In genomic region chr7:102834999-102835398, GRCh38 we compare ENCODE assay signal across 9 cellular contexts.
DNase-seq lines count a peak whose midpoint lies in the region; ATAC-seq, FAIRE-seq and TF ChIP-seq lines count a peak whose summit lies in the region.
"Had no signal": no experiment of that assay in that cellular context is flagged by ENCODE, and none has a peak within 500 bp of the region (broad histone marks: within the 10 kb centered on the region; RNA-seq: fewer than 3 reads in every experiment).

No MANE protein-coding gene starts in this region.

- 4% methylated on average over 1 of the region's 1 CpG for WGBS in A549 (ENCODE audit: missing lambda C conversion rate)
- 37% methylated on average over 1 of the region's 1 CpG for WGBS in suprapubic skin

- no peak overlapping the region for H3K4me3 ChIP-seq in A549
- H3K4me3 ChIP-seq in astrocyte of the cerebellum (ENCODE audit: low read depth, low read length), result no peak overlapping the region
- H3K4me3 ChIP-seq in suprapubic skin, result no peak overlapping the region

- in situ Hi-C loops in astrocyte of the cerebellum (cut with HindIII; ENCODE audit: low sequenced_read_pairs), result no loop called here

- POLR2A ChIA-PET in A549 (lab: Yijun Ruan, JAX), result no interaction called here

- H3K9me3 ChIP-seq in A549 (no peaks in the 10 kb centered on the region), suprapubic skin (no peaks in the 10 kb centered on the region)

- ATAC-seq in A549 (peak; percentile 86 to 91), GM19035 (IDR thresholded peaks at IDR 0.05; ENCODE audit: unreplicated experiment) (peak; percentile 97), HG03439 (IDR thresholded peaks at IDR 0.05; ENCODE audit: unreplicated experiment) (peak; percentile 95)
- ATAC-seq in stimulated activated naive B cell treated with anti-CD40 and anti-IgM and Interleukin-4, amounts not matched to agents 10 μg/mL and 1 μg/mL and 100 μg/mL, for 72 hours (replicated peaks), result peak; percentile 74 to 94

- no peak for TF ChIP-seq POLR2A in A549 (IDR thresholded peaks at IDR 0.05; ENCODE audit: low read length)
- TF ChIP-seq POLR2A in suprapubic skin (IDR thresholded peaks at IDR 0.05), result no peak

- peak overlapping the region; percentile 46 for H3K4me2 ChIP-seq in A549

- no peaks in the 10 kb centered on the region for H3K9me3 Mint-ChIP-seq in stimulated activated naive B cell treated with anti-CD40 and anti-IgM and Interleukin-4, amounts not matched to agents 10 μg/mL and 1 μg/mL and 100 μg/mL, for 72 hours

- no peak overlapping the region for H3K27ac Mint-ChIP-seq in stimulated activated naive B cell treated with anti-CD40 and anti-IgM and Interleukin-4, amounts not matched to agents 10 μg/mL and 1 μg/mL and 100 μg/mL, for 72 hours
- H3K27ac Mint-ChIP-seq: activated naive CD8-positive, alpha-beta T cell had no signal

- H3K27me3 ChIP-seq in suprapubic skin, result no peaks in the 10 kb centered on the region

- peaks cover 0 to 5% of the 10 kb centered on the region in 2 donors for H3K4me1 Mint-ChIP-seq in stimulated activated naive B cell treated with anti-CD40 and anti-IgM and Interleukin-4, amounts not matched to agents 10 μg/mL and 1 μg/mL and 100 μg/mL, for 72 hours

- TF ChIP-seq RAD21 in A549 (conservative IDR thresholded peaks at IDR 0.05 in 1 of 2, IDR thresholded peaks at IDR 0.05 in 1 of 2), result no peak

- DNase-seq in A549 (ENCODE audit: low read depth in 1 of 2, low spot score in 1 of 2) (peak; percentile 36 to 55), astrocyte of the cerebellum (ENCODE audit: low read depth) (peak; percentile 72), suprapubic skin (ENCODE audit: low spot score in 2 of 2) (no peak), NCI-H146 treated with DMSO at 0.1 percent for 48 hours (lab: John Stamatoyannopoulos, UW; ENCODE audit: unreplicated experiment) (no peak), NCI-H446 treated with DMSO at 0.1 percent for 48 hours (lab: John Stamatoyannopoulos, UW) (no peak)
- peak; percentile 2 for DNase-seq in stimulated activated naive B cell treated with anti-CD40 and anti-IgM and Interleukin-4, amounts not matched to agents 10 μg/mL and 1 μg/mL and 100 μg/mL, for 72 hours

- CTCF ChIA-PET in A549 (lab: Yijun Ruan, JAX), result interaction anchor here (0.7 to 1.9 kb wide), 2 partner anchors 22 to 227 kb away, joined by 4 to 6 read pairs; no protein-coding TSS in a partner anchor

- no peaks in the 10 kb centered on the region for H3K27me3 Mint-ChIP-seq in stimulated activated naive B cell treated with anti-CD40 and anti-IgM and Interleukin-4, amounts not matched to agents 10 μg/mL and 1 μg/mL and 100 μg/mL, for 72 hours
- H3K27me3 Mint-ChIP-seq: activated naive CD8-positive, alpha-beta T cell had no signal

- peaks cover 8 to 33% of the 10 kb centered on the region in 2 donors for H3K36me3 Mint-ChIP-seq in stimulated activated naive B cell treated with anti-CD40 and anti-IgM and Interleukin-4, amounts not matched to agents 10 μg/mL and 1 μg/mL and 100 μg/mL, for 72 hours

- H3K4me1 ChIP-seq in A549 (peaks cover 32% of the 10 kb centered on the region), suprapubic skin (peaks cover 8% of the 10 kb centered on the region)

- TF ChIP-seq EP300 in A549 (IDR thresholded peaks at IDR 0.05) (no peak), suprapubic skin (IDR thresholded peaks at IDR 0.05) (no peak)

- TF ChIP-seq CTCF in A549 (IDR thresholded peaks at IDR 0.05) (no peak), astrocyte of the cerebellum (IDR thresholded peaks at IDR 0.05; ENCODE audit: low read depth, low read length, missing control alignments) (no peak), suprapubic skin (IDR thresholded peaks at IDR 0.05) (no peak)

- FAIRE-seq in A549 (lab: Jason Lieb, UNC), result peak; percentile 56

- H3K4me3 Mint-ChIP-seq in stimulated activated naive B cell treated with anti-CD40 and anti-IgM and Interleukin-4, amounts not matched to agents 10 μg/mL and 1 μg/mL and 100 μg/mL, for 72 hours, result no peak overlapping the region
- H3K4me3 Mint-ChIP-seq: activated naive CD8-positive, alpha-beta T cell had no signal

- peak overlapping the region in 1 of 2 experiments; percentile 42; a peak in 1 of 6 replicates for H3K27ac ChIP-seq in A549
- H3K27ac ChIP-seq in suprapubic skin, result no peak overlapping the region

- H3K36me3 ChIP-seq in suprapubic skin, result no peaks in the 10 kb centered on the region

TF ChIP-seq in A549, 52 proteins besides CTCF, POLR2A, EP300 and RAD21:
- no peak for TF ChIP-seq HEYL (CRISPR knock-in tag; IDR thresholded peaks at IDR 0.05)
- TF ChIP-seq MAFK (IDR thresholded peaks at IDR 0.05; ENCODE audit: partially characterized antibody), result peak; percentile 97
- TF ChIP-seq CBX2 (IDR thresholded peaks at IDR 0.05; ENCODE audit: borderline replicate concordance, low read depth), result no peak
- TF ChIP-seq PBX3 (IDR thresholded peaks at IDR 0.05), result no peak
- TF ChIP-seq HOXB5 (CRISPR knock-in tag; IDR thresholded peaks at IDR 0.05), result no peak
- TF ChIP-seq HMGXB4 (CRISPR knock-in tag; IDR thresholded peaks at IDR 0.05; ENCODE audit: borderline replicate concordance), result no peak
- 0 out of 2 replicates have a peak, but pooled peaks have one; percentile 40 for TF ChIP-seq JUNB (IDR thresholded peaks at IDR 0.05)
- no peak for TF ChIP-seq SREBF2 (IDR thresholded peaks at IDR 0.05)
- no peak for TF ChIP-seq CHD2 (IDR thresholded peaks at IDR 0.05; ENCODE audit: low read length, partially characterized antibody)
- TF ChIP-seq GATA3 (IDR thresholded peaks at IDR 0.05; ENCODE audit: borderline replicate concordance), result peak; percentile 41; the same call in 1 of the 2 replicates
- no peak for TF ChIP-seq FOXS1 (CRISPR knock-in tag; IDR thresholded peaks at IDR 0.05)
- TF ChIP-seq ESRRA (IDR thresholded peaks at IDR 0.05; ENCODE audit: borderline replicate concordance, low read length), result no peak
- no peak for TF ChIP-seq REST (IDR thresholded peaks at IDR 0.05)
- peak; percentile 47; the same call in 1 of the 2 replicates for TF ChIP-seq FOSL2 (IDR thresholded peaks at IDR 0.05)
- peak; percentile 65 for TF ChIP-seq FOSL2 (CRISPR knock-in tag; IDR thresholded peaks at IDR 0.05)
- TF ChIP-seq KDM1A (IDR thresholded peaks at IDR 0.05; ENCODE audit: low read depth), result no peak
- no peak for TF ChIP-seq KDM5A (IDR thresholded peaks at IDR 0.05)
- TF ChIP-seq HOXB13 (CRISPR knock-in tag; IDR thresholded peaks at IDR 0.05; ENCODE audit: low read depth), result no peak

Comparison
In these comparisons a context has a peak if more than half of its experiments do, and no peak if none do; other contexts are left out.
1. DNase-seq: peak in A549 (2 of 2), astrocyte of the cerebellum (single experiment) and stimulated activated naive B cell treated with anti-CD40 and anti-IgM and Interleukin-4, amounts not matched to agents 10 μg/mL and 1 μg/mL and 100 μg/mL, for 72 hours (single experiment); none in suprapubic skin (0 of 2), NCI-H146 treated with DMSO at 0.1 percent for 48 hours (single experiment) and NCI-H446 treated with DMSO at 0.1 percent for 48 hours (single experiment).
2. Peak in every context shown above with its lines, with median percentiles within 50 percentile points of each other: ATAC-seq.